In genomic region chr15:71449956-71450355, GRCh38 we compare ENCODE assay signal across 33 cellular contexts.
"Had no signal": no experiment of that assay in that cellular context is flagged by ENCODE, and none has a peak within 500 bp of the region (broad histone marks: within the 10 kb centered on the region; RNA-seq: fewer than 3 reads in every experiment).

No MANE protein-coding gene starts in this region.

- H3K27ac ChIP-seq: brain microvascular endothelial cell, KMS-11, Peyer's patch, WERI-Rb-1 had no signal

- H3K9me3 ChIP-seq: Peyer's patch had no signal

- DNase-seq: activated CD4-positive, alpha-beta memory T cell treated with anti-CD3 and anti-CD28 coated beads, Interleukin-2, amount 10 ng/mL, durations not matched to agents 7 days and 5 days; activated CD4-positive, alpha-beta T cell treated with anti-CD3 and anti-CD28 coated beads for 1 hour; activated CD4-positive, alpha-beta T cell treated with anti-CD3 and anti-CD28 coated beads for 48 hours; activated CD4-positive, CD25-positive, alpha-beta regulatory T cell; activated CD8-positive, alpha-beta memory T cell treated with anti-CD3 and anti-CD28 coated beads for 24 hours; activated CD8-positive, alpha-beta memory T cell treated with anti-CD3 and anti-CD28 coated beads, Interleukin-2, amount 10 ng/mL, durations not matched to agents 7 days and 5 days; activated effector memory CD4-positive, alpha-beta T cell treated with anti-CD3 and anti-CD28 coated beads, Interleukin-2, amount 50 U/mL, for 16 hours; activated naive CD4-positive, alpha-beta T cell; activated naive CD4-positive, alpha-beta T cell treated with anti-CD3 and anti-CD28 coated beads, Interleukin-2, amount 50 U/mL, for 16 hours; activated naive CD8-positive, alpha-beta T cell treated with anti-CD3 and anti-CD28 coated beads for 36 hours; activated T-cell treated with anti-CD3 and anti-CD28 coated beads, Interleukin-2, amount 50 U/mL, for 1 hour; activated T-cell treated with anti-CD3 and anti-CD28 coated beads, Interleukin-2, amount 50 U/mL, for 72 hours; amniotic stem cell; aorta; brain microvascular endothelial cell; central memory CD4-positive, alpha-beta T cell; MM.1S; MV-4-11; NCI-H1092; NCI-H1436 treated with DMSO at 0.1 percent for 48 hours; NCI-H1694 treated with DMSO at 0.1 percent for 48 hours; NCI-H2029; NCI-H345; NCI-H524 treated with DMSO at 0.1 percent for 48 hours; NK-92 treated with Interleukin-12 subunit alpha and Interleukin-12 subunit beta, amount 100 ng/mL, for 24 hours; PC-3; Peyer's patch; RPMI8226; T-cell; T-helper 17 cell; WERI-Rb-1 had no signal

- H3K36me3 ChIP-seq: brain microvascular endothelial cell, Peyer's patch, WERI-Rb-1 had no signal

- ATAC-seq: activated CD8-positive, alpha-beta memory T cell treated with anti-CD3 and anti-CD28 coated beads, Interleukin-2, amount 10 ng/mL, durations not matched to agents 7 days and 5 days; activated T-cell treated with anti-CD3 and anti-CD28 coated beads, Interleukin-2, amount 50 U/mL, for 72 hours; activated T-helper 17 cell treated with anti-CD3 and anti-CD28 coated beads, Interleukin-2, amount 50 U/mL, for 72 hours; PC-3; T-cell; T-helper 17 cell had no signal

- H3K27me3 ChIP-seq: brain microvascular endothelial cell, Peyer's patch had no signal

- H3K4me3 ChIP-seq: Peyer's patch had no signal
